12 cellular contexts compared by ENCODE assay signal in genomic region chr15:73752817-73753214, GRCh38. TPM values are rescaled to one million over a fixed set of nuclear protein-coding genes. Genes with fewer than 3 reads are reported as not detected.
DNase-seq lines count a peak whose midpoint lies in the region; ATAC-seq, FAIRE-seq and TF ChIP-seq lines count a peak whose summit lies in the region.
"Had no signal": no experiment of that assay in that cellular context is flagged by ENCODE, and none has a peak within 500 bp of the region (broad histone marks: within the 10 kb centered on the region; RNA-seq: fewer than 3 reads in every experiment).

No MANE protein-coding gene starts in this region.

- ATAC-seq in lung (ENCODE audit: insufficient read depth, low FRiP score) (peak; percentile 23), upper lobe of right lung (peak; percentile 16)

- H4K20me1 ChIP-seq in H1 (replicated peaks in 1 of 2; ENCODE audit: control insufficient read depth in 1 of 2, insufficient read depth in 2 of 2, low read length in 2 of 2) = no peaks in the 10 kb centered on the region

- H3K27me3 ChIP-seq in H1 (replicated peaks in 1 of 4; ENCODE audit: control insufficient read depth in 3 of 4, extremely low read depth in 1 of 4, insufficient read depth in 3 of 4, low read length in 3 of 4) (peaks cover 0 to 24% (median 13%) of the 10 kb centered on the region in 4 experiments; a peak in 6 of 7 replicates), lung (ENCODE audit: control insufficient read depth, insufficient read depth) (peaks cover 4% of the 10 kb centered on the region), upper lobe of right lung (peaks cover 21% of the 10 kb centered on the region)

- no peak for FAIRE-seq in H1 (lab: Jason Lieb, UNC)
- FAIRE-seq in GM12891 (lab: Jason Lieb, UNC) = no peak

- no peak overlapping the region for H3K23ac ChIP-seq in H1 (ENCODE audit: insufficient read length)

- no peak overlapping the region for H2BK120ac ChIP-seq in H1 (replicated peaks; ENCODE audit: low read depth, low read length)

- no peaks in the 10 kb centered on the region for H3K79me2 ChIP-seq in H1 (ENCODE audit: control insufficient read depth in 1 of 2, insufficient read depth in 2 of 2, low read length in 2 of 2)

- CTCF ChIA-PET in H1 (lab: Charles Lee; ENCODE audit: partially characterized antibody) = interaction anchor here (1.0 to 9.4 kb wide), 5 partner anchors 10 to 48 kb away, joined by 3 to 45 read pairs (median 4); no protein-coding TSS in a partner anchor

- no peak overlapping the region for H2BK12ac ChIP-seq in H1 (ENCODE audit: low read depth, low read length)

- H3K4me2 ChIP-seq in H1 (ENCODE audit: insufficient read depth in 1 of 2, low read depth in 2 of 2, low read length in 2 of 2) = peak overlapping the region; percentile 85 to 96
- H3K4me2 ChIP-seq: KMS-11 had no signal

- H2AK5ac ChIP-seq in H1 (ENCODE audit: low read depth, low read length) = no peak overlapping the region

- no peak overlapping the region for H2BK20ac ChIP-seq in H1 (ENCODE audit: low read length)

- POLR2A ChIA-PET in H1 (lab: Charles Lee; ENCODE audit: partially characterized antibody) = interaction anchor here (1.3 to 1.4 kb wide), 3 partner anchors 10 to 28 kb away, joined by 3 to 8 read pairs (median 6); no protein-coding TSS in a partner anchor

- no peak for TF ChIP-seq CTCF in H1 (IDR thresholded peaks at IDR 0.05; ENCODE audit: control extremely low read depth in 1 of 3, insufficient read depth in 1 of 3, low read depth in 1 of 3, low read length in 3 of 3)
- TF ChIP-seq CTCF in lung (IDR thresholded peaks at IDR 0.05; ENCODE audit: control extremely low read depth, extremely low read depth) = no peak
- TF ChIP-seq CTCF in upper lobe of right lung (IDR thresholded peaks at IDR 0.05) = no peak

- no peaks in the 10 kb centered on the region for H3K79me1 ChIP-seq in H1 (ENCODE audit: low read depth, low read length)

- DNase-seq in NCI-H748 (lab: John Stamatoyannopoulos, UW; ENCODE audit: unreplicated experiment) (peak; percentile 27), NCI-H748 treated with DMSO at 0.1 percent for 48 hours (lab: John Stamatoyannopoulos, UW) (no peak), H1 (ENCODE audit: low read depth in 1 of 2, low spot score in 2 of 2) (peak in 1 of 2 experiments; percentile 63), lung (ENCODE audit: low spot score) (no peak), upper lobe of right lung (no peak), GM12891 (ENCODE audit: insufficient read length, low spot score) (no peak), OCI-M2 (lab: John Stamatoyannopoulos, UW; ENCODE audit: unreplicated experiment) (no peak)
- DNase-seq in activated CD4-positive, CD25-positive, alpha-beta regulatory T cell (lab: John Stamatoyannopoulos, UW) = no peak
- DNase-seq: activated B cell treated with CpG ODN at 0.5 μM for 24 hours; CD4-positive, CD25-positive, alpha-beta regulatory T cell; cortex of kidney had no signal

- H4K5ac ChIP-seq in H1 (ENCODE audit: insufficient read length, low read depth, low read length) = no peak overlapping the region

- H3K4ac ChIP-seq in H1 (replicated peaks; ENCODE audit: insufficient read length, low read depth, low read length) = no peak overlapping the region

- no peak overlapping the region for H3K27ac ChIP-seq in H1 (ENCODE audit: low read depth, low read length)
- H3K27ac ChIP-seq in lung (ENCODE audit: low read depth in 1 of 2, low read length in 1 of 2) = peak overlapping the region in 1 of 2 donors; percentile 57
- no peak overlapping the region for H3K27ac ChIP-seq in upper lobe of right lung
- H3K27ac ChIP-seq: KMS-11 had no signal

- H3K9ac ChIP-seq in H1 (replicated peaks in 1 of 4; ENCODE audit: extremely low read depth in 1 of 4, low read depth in 3 of 4, low read length in 3 of 4) = no peak overlapping the region
- H3K9ac ChIP-seq: KMS-11 had no signal

- TF ChIP-seq RAD21 in H1 (IDR thresholded peaks at IDR 0.05 in 1 of 2, conservative IDR thresholded peaks at IDR 0.05 in 1 of 2; ENCODE audit: low read depth in 2 of 2, low read length in 2 of 2) = no peak

- TF ChIP-seq EP300 in H1 (IDR thresholded peaks at IDR 0.05; ENCODE audit: borderline replicate concordance in 1 of 2, low read depth in 2 of 2, low read length in 2 of 2) = no peak

- H3K23me2 ChIP-seq in H1 (ENCODE audit: low read depth, low read length) = peaks cover 16% of the 10 kb centered on the region; the same call in 1 of the 2 replicates

- H2BK5ac ChIP-seq in H1 (ENCODE audit: low read depth, low read length) = no peak overlapping the region

- H3K56ac ChIP-seq in H1 (replicated peaks; ENCODE audit: insufficient read length, low read depth, low read length) = no peak overlapping the region

- no peak overlapping the region for H2BK15ac ChIP-seq in H1 (ENCODE audit: low read length)

- TF ChIP-seq POLR2A in H1 (IDR thresholded peaks at IDR 0.05; ENCODE audit: control extremely low read depth in 1 of 2, low read depth in 2 of 2, low read length in 2 of 2) = no peak
- TF ChIP-seq POLR2A in GM12891 (IDR thresholded peaks at IDR 0.05; ENCODE audit: low read depth, low read length) = no peak

- H3K4me1 ChIP-seq in H1 (replicated peaks in 1 of 4; ENCODE audit: control insufficient read depth in 3 of 4, insufficient read depth in 4 of 4, low read length in 3 of 4) (peaks cover 11 to 27% (median 17%) of the 10 kb centered on the region in 4 experiments), lung (ENCODE audit: control insufficient read depth in 2 of 2, insufficient read depth in 2 of 2, low read length in 2 of 2) (no peaks in the 10 kb centered on the region), upper lobe of right lung (peaks cover 4% of the 10 kb centered on the region)

- H3K14ac ChIP-seq in H1 (ENCODE audit: insufficient read length) = no peak overlapping the region

- H4K8ac ChIP-seq in H1 (ENCODE audit: extremely low read depth, insufficient read depth, low read length) = no peak overlapping the region

- no peak overlapping the region for H2AFZ ChIP-seq in H1 (ENCODE audit: low read length)

- H3K9me3 ChIP-seq in H1 (ENCODE audit: insufficient read depth in 2 of 2, low read depth in 1 of 2, low read length in 1 of 2) (no peaks in the 10 kb centered on the region), lung (ENCODE audit: control insufficient read depth in 2 of 2, insufficient read depth in 1 of 2, low read length in 1 of 2) (no peaks in the 10 kb centered on the region), upper lobe of right lung (no peaks in the 10 kb centered on the region)

- no peaks in the 10 kb centered on the region for H3K36me3 ChIP-seq in H1 (ENCODE audit: control insufficient read depth in 2 of 4, insufficient read depth in 4 of 4, low read length in 3 of 4)
- no peaks in the 10 kb centered on the region for H3K36me3 ChIP-seq in lung (ENCODE audit: control insufficient read depth in 2 of 2, insufficient read depth in 2 of 2, low read length in 2 of 2)
- H3K36me3 ChIP-seq in upper lobe of right lung = no peaks in the 10 kb centered on the region

- H4K91ac ChIP-seq in H1 (replicated peaks; ENCODE audit: insufficient read length, low read length) = no peak overlapping the region

- no peak overlapping the region; the same call in 1 of the 2 replicates for H3K18ac ChIP-seq in H1 (ENCODE audit: extremely low read depth, low read length)

- H3K4me3 ChIP-seq in H1 (ENCODE audit: extremely low read depth in 1 of 4, insufficient read depth in 2 of 4, low read depth in 3 of 4, low read length in 4 of 4) = peak overlapping the region; percentile 43 to 87 (median 60)
- peak overlapping the region; percentile 33 for H3K4me3 ChIP-seq in lung
- peak overlapping the region; percentile 46 for H3K4me3 ChIP-seq in upper lobe of right lung

- 4% methylated on average over 5 of the region's 58 CpGs; no CpG with 5 or more reads in 1 of the 2 experiments for whole genome bisulfite sequencing in H1 (ENCODE audit: extremely low coverage in 1 of 2, insufficient coverage in 1 of 2, insufficient read length in 1 of 2, insufficient replicate concordance in 2 of 2, low coverage in 1 of 2, low lambda C conversion rate in 2 of 2, missing lambda C conversion rate in 1 of 2), 2 experiments
- WGBS in lung, 2 donors = 0 to 1% methylated on average over 3 to 58 of the region's 58 CpGs

- intact Hi-C loops in upper lobe of right lung (cut with DNase I) = no loop called here

TF ChIP-seq in H1, 55 proteins besides CTCF, POLR2A, EP300 and RAD21 (continues in another document):
- TF ChIP-seq YY1 (IDR thresholded peaks at IDR 0.05; ENCODE audit: low read depth, low read length) (no peak), SP1 (IDR thresholded peaks at IDR 0.05; ENCODE audit: low read depth, low read length) (no peak), PHF8 (conservative IDR thresholded peaks at IDR 0.05; ENCODE audit: low read depth, low read length) (0 out of 2 replicates have a peak, but pooled peaks have one; percentile 3), EZH2 (IDR thresholded peaks at IDR 0.05; ENCODE audit: low read depth, low read length, severe bottlenecking) (no peak), CHD2 (IDR thresholded peaks at IDR 0.05; ENCODE audit: low read length) (no peak), CHD1 (IDR thresholded peaks at IDR 0.05; ENCODE audit: low read depth, low read length) (no peak), SIN3A (conservative IDR thresholded peaks at IDR 0.05 in 1 of 2, IDR thresholded peaks at IDR 0.05 in 1 of 2; ENCODE audit: low read depth in 1 of 2, low read length in 2 of 2) (no peak; a peak in 1 of 4 replicates)

TF ChIP-seq in GM12891, 5 proteins besides CTCF, POLR2A, EP300 and RAD21:
- TF ChIP-seq SPI1 (IDR thresholded peaks at IDR 0.05; ENCODE audit: low read depth, low read length) (no peak), PAX5 (IDR thresholded peaks at IDR 0.05; ENCODE audit: insufficient read depth, low read length, severe bottlenecking) (no peak), TAF1 (IDR thresholded peaks at IDR 0.05; ENCODE audit: low read depth, low read length) (no peak), POLR2AphosphoS5 (IDR thresholded peaks at IDR 0.05; ENCODE audit: low read depth, low read length) (no peak), POU2F2 (IDR thresholded peaks at IDR 0.05; ENCODE audit: low read depth, low read length) (no peak)

RNA-seq across cellular contexts. Expression of gene INSYN1, which starts 0.3 kb away (rescaled TPM):
- total RNA-seq in H1 (2021; fragmentation: NEBNext Ultra II Directional; extraction: Animal tissue kit (Norgen Biotek cat#: 25700)) = 10.2 and 13.1 TPM in 2 replicates
- polyA plus RNA-seq in H1 (2011; rRNA removed) = 7.2 and 11.6 TPM in 2 replicates
- polyA plus RNA-seq in H1 (2011; cell fraction: cytosol; rRNA removed) = 12.0 TPM
- polyA plus RNA-seq in H1 (2011; cell fraction: nucleus; rRNA removed) = 50.9 TPM
- polyA plus RNA-seq in H1 (2012, experiment 1 of 2) = 4.2 to 8.2 TPM (median 6.5 TPM) in 4 replicates
- 4.0 TPM for polyA plus RNA-seq in H1 (2012, experiment 2 of 2)
- polyA plus RNA-seq in H1 (2013, experiment 1 of 2) = 6.3 TPM
- polyA plus RNA-seq in H1 (2013, experiment 2 of 2) = 6.0 TPM
- polyA minus RNA-seq in H1 (2011; rRNA and poly(A)+ RNA removed) = 2.1 and 2.9 TPM in 2 replicates
- 3.2 TPM for polyA minus RNA-seq in H1 (2011; cell fraction: cytosol; rRNA and poly(A)+ RNA removed)
- 2.9 TPM for polyA minus RNA-seq in H1 (2011; cell fraction: nucleus; rRNA and poly(A)+ RNA removed)
- 1 to 10 TPM; 3.1 to 5.6 TPM for total RNA-seq in lung
- 1 to 10 TPM in 1 of 2 donors, under 1 TPM in 1; 0.86 to 4.9 TPM for polyA plus RNA-seq in lung
- 6.2 TPM for total RNA-seq in upper lobe of right lung
- polyA plus RNA-seq in GM12891 (2012; ENCODE audit: low read depth, missing spikeins) = not detected
- total RNA-seq: activated B cell treated with CpG ODN at 0.5 μM for 24 hours; CD4-positive, CD25-positive, alpha-beta regulatory T cell had no signal
- polyA plus RNA-seq: CD4-positive, CD25-positive, alpha-beta regulatory T cell had no signal
